ENCODE assay signal across 13 cellular contexts in the genomic region with DNA sequence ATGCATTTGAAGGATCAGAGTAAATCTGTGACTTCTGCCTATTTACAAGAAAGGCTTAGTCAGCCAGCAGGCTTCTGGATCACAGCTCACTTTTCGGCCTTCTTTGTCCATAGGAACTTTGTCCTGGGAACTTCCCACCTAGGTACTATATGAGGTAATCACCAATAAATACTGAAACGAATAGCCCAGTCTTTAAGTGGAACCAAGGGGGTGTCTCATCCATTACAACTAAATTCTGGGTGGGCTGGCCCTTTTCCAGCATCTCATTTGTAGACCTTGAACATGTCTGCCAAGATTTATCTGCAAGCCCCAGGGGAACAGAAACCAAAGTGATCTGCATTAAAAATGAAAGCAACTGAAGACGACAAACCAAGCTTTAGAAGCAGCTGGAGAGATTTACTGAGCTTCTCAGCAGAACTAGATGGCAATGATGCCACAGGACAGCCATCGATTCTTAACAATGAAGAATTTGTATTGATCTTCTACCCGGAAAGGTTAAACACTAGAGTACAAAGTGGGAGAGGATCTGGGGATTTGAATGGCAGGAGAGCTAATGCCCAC. TPM values are rescaled to one million over a fixed set of nuclear protein-coding genes. Genes with fewer than 3 reads are reported as not detected.
DNase-seq lines count a peak whose midpoint lies in the region; ATAC-seq, FAIRE-seq and TF ChIP-seq lines count a peak whose summit lies in the region.
"Had no signal": no experiment of that assay in that cellular context is flagged by ENCODE, and none has a peak within 500 bp of the region (broad histone marks: within the 10 kb centered on the region; RNA-seq: fewer than 3 reads in every experiment).

No MANE protein-coding gene starts in this region.

- no peak overlapping the region for H3K9ac ChIP-seq in MM.1S (ENCODE audit: low read length)
- peak overlapping the region in 1 of 2 donors; percentile 9 for H3K9ac ChIP-seq in duodenal mucosa (ENCODE audit: low read depth in 1 of 2, low read length in 2 of 2)

- DNase-seq in NCI-H1417 (lab: John Stamatoyannopoulos, UW) (peak in 2 of 3 experiments; percentile 44 to 48), NCI-H1417 treated with DMSO at 0.1 percent for 48 hours (lab: John Stamatoyannopoulos, UW) (no peak), MM.1S (peak; percentile 50), pancreas (peak in 4 of 6 donors; percentile 32 to 44 (median 38)), ascending aorta (ENCODE audit: low spot score in 2 of 2) (no peak), right cardiac atrium (no peak)
- DNase-seq: activated T-cell treated with anti-CD3 and anti-CD28 coated beads, Interleukin-2, amount 50 U/mL, for 48 hours; NCI-H526 treated with DMSO at 0.1 percent for 48 hours; T-helper 17 cell; upper lobe of right lung had no signal

- peak overlapping the region; percentile 33; the same call in 1 of the 2 replicates for H3K4me3 ChIP-seq in MM.1S (ENCODE audit: low read length)
- peak overlapping the region; percentile 8 to 44 for H3K4me3 ChIP-seq in duodenal mucosa (ENCODE audit: low read depth in 1 of 2, low read length in 2 of 2)
- H3K4me3 ChIP-seq in pancreas = peak overlapping the region in 2 of 4 donors; percentile 1 to 29
- no peak overlapping the region for H3K4me3 ChIP-seq in ascending aorta
- no peak overlapping the region for H3K4me3 ChIP-seq in right cardiac atrium (ENCODE audit: low read length)
- H3K4me3 ChIP-seq: upper lobe of right lung had no signal

- peak; percentile 56 to 71 (median 66) for ATAC-seq in pancreas
- ATAC-seq in right cardiac atrium = no peak
- ATAC-seq in HG02759 (IDR thresholded peaks at IDR 0.05; ENCODE audit: unreplicated experiment) = no peak
- ATAC-seq: T-helper 17 cell, upper lobe of right lung had no signal

- peak overlapping the region; percentile 47 for H2AFZ ChIP-seq in MM.1S (ENCODE audit: low read length)

- H3K27ac ChIP-seq in MM.1S (ENCODE audit: low read length) (no peak overlapping the region), duodenal mucosa (ENCODE audit: low read depth, low read length) (no peak overlapping the region), pancreas (peak overlapping the region; percentile 6 to 89 (median 71)), ascending aorta (no peak overlapping the region), right cardiac atrium (ENCODE audit: low read length) (no peak overlapping the region)
- H3K27ac ChIP-seq: HL-60, upper lobe of right lung had no signal

- TF ChIP-seq CTCF in MM.1S (IDR thresholded peaks at IDR 0.05; ENCODE audit: low read length) = no peak
- TF ChIP-seq CTCF in pancreas (IDR thresholded peaks at IDR 0.05) = no peak
- TF ChIP-seq CTCF in ascending aorta (IDR thresholded peaks at IDR 0.05) = no peak

- FAIRE-seq in pancreas (lab: Jason Lieb, UNC) = no peak

- no peaks in the 10 kb centered on the region for H3F3A ChIP-seq in MM.1S (ENCODE audit: insufficient read depth, low read length)

- H3K27me3 ChIP-seq in MM.1S (replicated peaks; ENCODE audit: insufficient read depth, low read length) (no peaks in the 10 kb centered on the region), duodenal mucosa (ENCODE audit: control insufficient read depth in 1 of 2, insufficient read depth in 2 of 2, low read length in 2 of 2) (no peaks in the 10 kb centered on the region), pancreas (no peaks in the 10 kb centered on the region), ascending aorta (no peaks in the 10 kb centered on the region), right cardiac atrium (ENCODE audit: control insufficient read depth, insufficient read depth) (peaks cover 2% of the 10 kb centered on the region)
- H3K27me3 ChIP-seq: upper lobe of right lung had no signal

- no peaks in the 10 kb centered on the region for H3K36me3 ChIP-seq in MM.1S (replicated peaks; ENCODE audit: insufficient read depth, low read length)
- no peaks in the 10 kb centered on the region for H3K36me3 ChIP-seq in duodenal mucosa (ENCODE audit: control insufficient read depth in 1 of 2, insufficient read depth in 2 of 2, low read length in 2 of 2)
- H3K36me3 ChIP-seq in pancreas = no peaks in the 10 kb centered on the region
- no peaks in the 10 kb centered on the region for H3K36me3 ChIP-seq in ascending aorta
- H3K36me3 ChIP-seq: upper lobe of right lung had no signal

- H4K20me1 ChIP-seq in MM.1S (ENCODE audit: insufficient read depth, low read length) = no peaks in the 10 kb centered on the region

- WGBS in pancreas, 2 donors = 6 to 8% methylated on average over 5 of the region's 5 CpGs
- WGBS in right cardiac atrium = 59% methylated on average over 5 of the region's 5 CpGs

- H3K4me1 ChIP-seq in MM.1S (ENCODE audit: low read length) (no peaks in the 10 kb centered on the region), duodenal mucosa (ENCODE audit: control insufficient read depth in 1 of 2, insufficient read depth in 2 of 2, low read length in 2 of 2) (peaks cover 27 to 40% of the 10 kb centered on the region in 2 donors), pancreas (peaks cover 47 to 73% (median 47%) of the 10 kb centered on the region in 3 donors), ascending aorta (no peaks in the 10 kb centered on the region), right cardiac atrium (ENCODE audit: control insufficient read depth, insufficient read depth, low read length) (no peaks in the 10 kb centered on the region)
- H3K4me1 ChIP-seq: upper lobe of right lung had no signal

- no peaks in the 10 kb centered on the region for H3K9me2 ChIP-seq in MM.1S (replicated peaks; ENCODE audit: insufficient read depth, low read length)

- intact Hi-C loops in pancreas (cut with DNase I) = no loop called here
- intact Hi-C loops in ascending aorta (cut with DNase I) = no loop called here
- intact Hi-C loops in right cardiac atrium (cut with DNase I) = no loop called here

- H3K9me3 ChIP-seq in MM.1S (replicated peaks; ENCODE audit: insufficient read depth, low read length) (no peaks in the 10 kb centered on the region), duodenal mucosa (ENCODE audit: control insufficient read depth in 1 of 2, low read length in 2 of 2) (no peaks in the 10 kb centered on the region), pancreas (no peaks in the 10 kb centered on the region), ascending aorta (no peaks in the 10 kb centered on the region), right cardiac atrium (ENCODE audit: control insufficient read depth, low read length) (no peaks in the 10 kb centered on the region)
- H3K9me3 ChIP-seq: upper lobe of right lung had no signal

- peak overlapping the region; percentile 56 for H3K4me2 ChIP-seq in MM.1S (ENCODE audit: low read depth, low read length)

- no peaks in the 10 kb centered on the region for H3K79me2 ChIP-seq in MM.1S (ENCODE audit: low read length)

RNA-seq across cellular contexts. Expression of a gene that starts 55.5 kb away (rescaled TPM):
- total RNA-seq in pancreas (10 to 100 TPM in 1 of 6 donors, 1 to 10 TPM in 5; 5.4 to 13.6 (median 8.5) TPM), ascending aorta (6.6 TPM), right cardiac atrium (10 to 100 TPM; 10.4 to 16.6 (median 13.2) TPM)
- polyA plus RNA-seq in pancreas (1 to 10 TPM; 6.5 to 7.7 TPM), right cardiac atrium (7.5 TPM)

Comparison
In these comparisons a context has a peak if more than half of its experiments do, and no peak if none do; other contexts are left out.
1. DNase-seq: peak in NCI-H1417 (2 of 3), MM.1S (single experiment) and pancreas (4 of 6); none in NCI-H1417 treated with DMSO at 0.1 percent for 48 hours (single experiment), ascending aorta (0 of 2) and right cardiac atrium (0 of 3).
2. H3K27ac ChIP-seq: peak in pancreas (4 of 4); none in MM.1S (single experiment), duodenal mucosa (single experiment), ascending aorta (0 of 2) and right cardiac atrium (single experiment).
3. H3K4me3 ChIP-seq: peak in MM.1S (single experiment) and duodenal mucosa (2 of 2); none in ascending aorta (0 of 2) and right cardiac atrium (single experiment).
4. ATAC-seq: peak in pancreas (4 of 4); none in right cardiac atrium (0 of 2) and HG02759 (single experiment).